8 cellular contexts compared by ENCODE assay signal in the genomic region with DNA sequence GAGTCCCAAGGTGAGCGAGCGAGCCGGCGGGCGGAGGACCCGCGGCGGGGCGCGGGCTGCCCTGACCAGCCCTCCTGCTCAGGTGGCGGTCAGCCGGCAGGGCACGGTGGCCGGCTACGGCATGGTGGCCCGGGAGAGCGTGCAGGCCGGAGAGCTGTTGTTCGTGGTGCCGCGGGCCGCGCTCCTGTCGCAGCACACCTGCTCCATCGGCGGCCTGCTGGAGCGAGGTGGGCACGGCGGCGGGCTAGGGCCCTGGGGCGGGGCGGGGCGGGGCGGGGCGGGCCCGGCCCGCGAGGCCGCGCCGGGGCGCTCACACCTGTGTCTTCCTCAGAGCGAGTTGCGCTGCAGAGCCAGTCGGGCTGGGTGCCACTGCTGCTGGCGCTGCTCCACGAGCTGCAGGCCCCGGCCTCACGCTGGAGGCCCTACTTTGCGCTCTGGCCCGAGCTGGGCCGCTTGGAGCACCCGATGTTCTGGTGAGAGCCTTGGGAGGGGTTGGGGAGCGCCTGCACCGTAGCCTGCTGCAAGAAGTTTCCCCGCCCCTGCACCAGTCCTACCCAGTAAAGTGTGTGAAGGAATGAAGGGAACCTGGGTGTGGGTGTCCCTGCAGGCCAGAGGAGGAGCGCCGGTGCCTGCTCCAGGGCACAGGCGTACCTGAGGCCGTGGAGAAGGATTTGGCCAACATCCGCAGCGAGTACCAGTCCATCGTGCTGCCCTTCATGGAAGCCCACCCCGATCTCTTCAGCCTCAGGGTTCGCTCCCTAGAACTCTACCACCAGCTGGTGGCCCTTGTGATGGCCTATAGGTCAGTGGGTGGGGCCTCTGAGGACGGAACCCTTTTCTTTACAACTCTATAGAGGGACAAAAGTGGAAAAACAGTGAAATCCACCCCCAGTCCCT. TPM values are rescaled to one million over a fixed set of nuclear protein-coding genes. Genes with fewer than 3 reads are reported as not detected.
DNase-seq lines count a peak whose midpoint lies in the region; ATAC-seq and TF ChIP-seq lines count a peak whose summit lies in the region.

No MANE protein-coding gene starts in this region.

- H3K27me3 Mint-ChIP-seq in WTC11 (ENCODE audit: low read depth) = no peaks in the 10 kb centered on the region
- no peaks in the 10 kb centered on the region for H3K27me3 Mint-ChIP-seq in effector memory CD8-positive, alpha-beta T cell

- CTCF ChIA-PET in WTC11 (lab: Charles Lee) = interaction anchor here (1.8 to 1.9 kb wide), 2 partner anchors 145 to 240 kb away, joined by 5 read pairs; no protein-coding TSS in a partner anchor

- no peak for TF ChIP-seq POLR2A in transverse colon (IDR thresholded peaks at IDR 0.05)

- in situ Hi-C loops in transverse colon (cut with MboI; ENCODE audit: low pct_ligation_motif_present in 1 of 4, low pct_unique_long_range_greater_than_20kb in 1 of 4, low sequenced_read_pairs in 3 of 4) = no loop called here

- peaks cover 29% of the 10 kb centered on the region for H3K4me1 Mint-ChIP-seq in WTC11
- peaks cover 24 to 26% of the 10 kb centered on the region in 2 donors for H3K4me1 Mint-ChIP-seq in effector memory CD8-positive, alpha-beta T cell (ENCODE audit: low read depth in 2 of 2)

- peak; percentile 36 for DNase-seq in Daoy (ENCODE audit: low read depth)
- DNase-seq in HPDE6-E6E7 (ENCODE audit: extremely low spot score) = peak; percentile 71
- peak; percentile 41 for DNase-seq in WTC11 (ENCODE audit: low spot score)
- peak in 2 of 3 experiments; percentile 31 to 35 for DNase-seq in effector memory CD8-positive, alpha-beta T cell
- DNase-seq in transverse colon = peak; percentile 67
- no peak for DNase-seq in cerebellar nuclear complex (lab: John Stamatoyannopoulos, UW)

- peaks cover 8 to 15% of the 10 kb centered on the region in 2 donors for H3K4me1 ChIP-seq in mucosa of rectum (ENCODE audit: control insufficient read depth in 2 of 2, insufficient read depth in 2 of 2, low read length in 2 of 2)
- H3K4me1 ChIP-seq in transverse colon = peaks cover 0 to 26% (median 19%) of the 10 kb centered on the region in 4 donors

- peak overlapping the region; percentile 82 to 84 for H3K27ac ChIP-seq in mucosa of rectum (ENCODE audit: low read depth in 2 of 2, low read length in 2 of 2)
- H3K27ac ChIP-seq in transverse colon = peak overlapping the region; percentile 83 to 96 (median 89)

- H3K9me3 ChIP-seq in mucosa of rectum (ENCODE audit: control insufficient read depth in 2 of 2, low read length in 2 of 2) (no peaks in the 10 kb centered on the region), transverse colon (no peaks in the 10 kb centered on the region)

- TF ChIP-seq CTCF in WTC11 (IDR thresholded peaks at IDR 0.05) (no peak), transverse colon (IDR thresholded peaks at IDR 0.05) (peak in 1 of 5 experiments; percentile 37)

- H3K27ac Mint-ChIP-seq in WTC11 = peak overlapping the region; percentile 60
- peak overlapping the region; percentile 59 to 76 for H3K27ac Mint-ChIP-seq in effector memory CD8-positive, alpha-beta T cell

- H3K36me3 ChIP-seq in mucosa of rectum (ENCODE audit: control insufficient read depth in 2 of 2, insufficient read depth in 2 of 2, low read length in 2 of 2) (peaks cover 34 to 37% of the 10 kb centered on the region in 2 donors), transverse colon (peaks cover 0 to 30% (median 13%) of the 10 kb centered on the region in 4 donors)

- H3K9me3 Mint-ChIP-seq in WTC11 = no peaks in the 10 kb centered on the region
- no peaks in the 10 kb centered on the region for H3K9me3 Mint-ChIP-seq in effector memory CD8-positive, alpha-beta T cell

- TF ChIP-seq EP300 in transverse colon (IDR thresholded peaks at IDR 0.05; ENCODE audit: low read depth) = no peak

- peak overlapping the region; percentile 88 for H3K4me3 Mint-ChIP-seq in WTC11
- H3K4me3 Mint-ChIP-seq in effector memory CD8-positive, alpha-beta T cell = peak overlapping the region; percentile 84 to 91

- intact Hi-C loops in transverse colon (cut with DNase I; ENCODE audit: low total_unique reads) = no loop called here

- 18% methylated on average over 31 of the region's 66 CpGs; no CpG with 5 or more reads in 1 of the 2 donors for WGBS in transverse colon (ENCODE audit: low coverage in 1 of 2), 2 donors

- peaks cover 42% of the 10 kb centered on the region for H3K36me3 Mint-ChIP-seq in WTC11
- peaks cover 33% of the 10 kb centered on the region for H3K36me3 Mint-ChIP-seq in effector memory CD8-positive, alpha-beta T cell (ENCODE audit: insufficient read depth)

- ATAC-seq in GM21381 (IDR thresholded peaks at IDR 0.05; ENCODE audit: unreplicated experiment) (peak; percentile 41), WTC11 (peak; percentile 50)
- ATAC-seq in effector memory CD8-positive, alpha-beta T cell (replicated peaks) = peak; percentile 73

- H3K4me3 ChIP-seq in mucosa of rectum (ENCODE audit: low read length in 2 of 2) = peak overlapping the region; percentile 81 to 92
- peak overlapping the region; percentile 56 to 91 (median 76) for H3K4me3 ChIP-seq in transverse colon

- POLR2A ChIA-PET in WTC11 (lab: Charles Lee) = interaction anchor here (0.6 to 1.0 kb wide), 6 partner anchors 9 to 169 kb away, joined by 3 to 5 read pairs (median 4); a partner anchor contains a TSS

- peak overlapping the region; percentile 65 to 69 for H3K9ac ChIP-seq in mucosa of rectum (ENCODE audit: low read depth in 1 of 2, low read length in 2 of 2)

- H3K27me3 ChIP-seq in mucosa of rectum (ENCODE audit: control insufficient read depth in 2 of 2, insufficient read depth in 2 of 2, low read length in 2 of 2) = no peaks in the 10 kb centered on the region
- no peaks in the 10 kb centered on the region for H3K27me3 ChIP-seq in transverse colon

TF ChIP-seq in WTC11, 78 proteins besides CTCF, POLR2A, EP300 and RAD21 (continues in another document):
- TF ChIP-seq ZNF416 (CRISPR knock-in tag; IDR thresholded peaks at IDR 0.05) = peak; percentile 83; the same call in 1 of the 2 replicates
- TF ChIP-seq, protein P1, sequence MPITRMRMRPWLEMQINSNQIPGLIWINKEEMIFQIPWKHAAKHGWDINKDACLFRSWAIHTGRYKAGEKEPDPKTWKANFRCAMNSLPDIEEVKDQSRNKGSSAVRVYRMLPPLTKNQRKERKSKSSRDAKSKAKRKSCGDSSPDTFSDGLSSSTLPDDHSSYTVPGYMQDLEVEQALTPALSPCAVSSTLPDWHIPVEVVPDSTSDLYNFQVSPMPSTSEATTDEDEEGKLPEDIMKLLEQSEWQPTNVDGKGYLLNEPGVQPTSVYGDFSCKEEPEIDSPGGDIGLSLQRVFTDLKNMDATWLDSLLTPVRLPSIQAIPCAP (CRISPR knock-in tag; IDR thresholded peaks at IDR 0.05) = no peak
- TF ChIP-seq, protein P2, sequence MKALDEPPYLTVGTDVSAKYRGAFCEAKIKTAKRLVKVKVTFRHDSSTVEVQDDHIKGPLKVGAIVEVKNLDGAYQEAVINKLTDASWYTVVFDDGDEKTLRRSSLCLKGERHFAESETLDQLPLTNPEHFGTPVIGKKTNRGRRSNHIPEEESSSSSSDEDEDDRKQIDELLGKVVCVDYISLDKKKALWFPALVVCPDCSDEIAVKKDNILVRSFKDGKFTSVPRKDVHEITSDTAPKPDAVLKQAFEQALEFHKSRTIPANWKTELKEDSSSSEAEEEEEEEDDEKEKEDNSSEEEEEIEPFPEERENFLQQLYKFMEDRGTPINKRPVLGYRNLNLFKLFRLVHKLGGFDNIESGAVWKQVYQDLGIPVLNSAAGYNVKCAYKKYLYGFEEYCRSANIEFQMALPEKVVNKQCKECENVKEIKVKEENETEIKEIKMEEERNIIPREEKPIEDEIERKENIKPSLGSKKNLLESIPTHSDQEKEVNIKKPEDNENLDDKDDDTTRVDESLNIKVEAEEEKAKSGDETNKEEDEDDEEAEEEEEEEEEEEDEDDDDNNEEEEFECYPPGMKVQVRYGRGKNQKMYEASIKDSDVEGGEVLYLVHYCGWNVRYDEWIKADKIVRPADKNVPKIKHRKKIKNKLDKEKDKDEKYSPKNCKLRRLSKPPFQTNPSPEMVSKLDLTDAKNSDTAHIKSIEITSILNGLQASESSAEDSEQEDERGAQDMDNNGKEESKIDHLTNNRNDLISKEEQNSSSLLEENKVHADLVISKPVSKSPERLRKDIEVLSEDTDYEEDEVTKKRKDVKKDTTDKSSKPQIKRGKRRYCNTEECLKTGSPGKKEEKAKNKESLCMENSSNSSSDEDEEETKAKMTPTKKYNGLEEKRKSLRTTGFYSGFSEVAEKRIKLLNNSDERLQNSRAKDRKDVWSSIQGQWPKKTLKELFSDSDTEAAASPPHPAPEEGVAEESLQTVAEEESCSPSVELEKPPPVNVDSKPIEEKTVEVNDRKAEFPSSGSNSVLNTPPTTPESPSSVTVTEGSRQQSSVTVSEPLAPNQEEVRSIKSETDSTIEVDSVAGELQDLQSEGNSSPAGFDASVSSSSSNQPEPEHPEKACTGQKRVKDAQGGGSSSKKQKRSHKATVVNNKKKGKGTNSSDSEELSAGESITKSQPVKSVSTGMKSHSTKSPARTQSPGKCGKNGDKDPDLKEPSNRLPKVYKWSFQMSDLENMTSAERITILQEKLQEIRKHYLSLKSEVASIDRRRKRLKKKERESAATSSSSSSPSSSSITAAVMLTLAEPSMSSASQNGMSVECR (CRISPR knock-in tag; IDR thresholded peaks at IDR 0.05; ENCODE audit: borderline replicate concordance) = 0 out of 2 replicates have a peak, but pooled peaks have one; percentile 29
- TF ChIP-seq TP53 (CRISPR knock-in tag; IDR thresholded peaks at IDR 0.05) = peak; percentile 31; the same call in 1 of the 2 replicates
- no peak for TF ChIP-seq JAZF1 (CRISPR knock-in tag; IDR thresholded peaks at IDR 0.05)
- TF ChIP-seq, protein P3, sequence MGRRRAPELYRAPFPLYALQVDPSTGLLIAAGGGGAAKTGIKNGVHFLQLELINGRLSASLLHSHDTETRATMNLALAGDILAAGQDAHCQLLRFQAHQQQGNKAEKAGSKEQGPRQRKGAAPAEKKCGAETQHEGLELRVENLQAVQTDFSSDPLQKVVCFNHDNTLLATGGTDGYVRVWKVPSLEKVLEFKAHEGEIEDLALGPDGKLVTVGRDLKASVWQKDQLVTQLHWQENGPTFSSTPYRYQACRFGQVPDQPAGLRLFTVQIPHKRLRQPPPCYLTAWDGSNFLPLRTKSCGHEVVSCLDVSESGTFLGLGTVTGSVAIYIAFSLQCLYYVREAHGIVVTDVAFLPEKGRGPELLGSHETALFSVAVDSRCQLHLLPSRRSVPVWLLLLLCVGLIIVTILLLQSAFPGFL (CRISPR knock-in tag; IDR thresholded peaks at IDR 0.05; ENCODE audit: borderline replicate concordance) = no peak

RNA-seq across cellular contexts. Expression of a gene that starts 0.8 kb away (rescaled TPM):
- total RNA-seq in Daoy (2014; rRNA removed; shearing (Covaris generic)) = 27.8 and 35.1 TPM in 2 replicates
- total RNA-seq in WTC11 (2021) (34.0 to 41.1 TPM (median 35.0 TPM) in 3 replicates), transverse colon (10 to 100 TPM; 22.1 to 44.8 (median 23.3) TPM)

RNA-seq across cellular contexts. Expression of a gene that starts 16.2 kb away (rescaled TPM):
- 5.7 and 15.9 TPM in 2 replicates for total RNA-seq in Daoy (2014; rRNA removed; shearing (Covaris generic))
- total RNA-seq in WTC11 (2021) (20.5 to 24.6 TPM (median 23.1 TPM) in 3 replicates), transverse colon (10 to 100 TPM in 1 of 4 donors, 1 to 10 TPM in 2, under 1 TPM in 1; 0.60 to 64.7 (median 4.4) TPM)

Comparison
In these comparisons a context has a peak if more than half of its experiments do, and no peak if none do; other contexts are left out.
1. DNase-seq: peak in Daoy (single experiment), HPDE6-E6E7 (single experiment), WTC11 (single experiment), effector memory CD8-positive, alpha-beta T cell (2 of 3) and transverse colon (single experiment); none in cerebellar nuclear complex (0 of 2).
2. Peak in every context shown above with its lines, with median percentiles within 50 percentile points of each other: ATAC-seq.